Comparison of ENCODE assay signal across 8 cellular contexts in genomic region chr11:62830904-62831519, GRCh38. TPM values are rescaled to one million over a fixed set of nuclear protein-coding genes. Genes with fewer than 3 reads are reported as not detected.
A peak's percentile ranks its signal among the peaks of the same experiment; 100 is the strongest.
DNase-seq lines count a peak whose midpoint lies in the region; ATAC-seq, FAIRE-seq and TF ChIP-seq lines count a peak whose summit lies in the region.

No MANE protein-coding gene starts in this region.

- H3K79me2 ChIP-seq in GM12878 (ENCODE audit: control insufficient read depth, insufficient read depth, low read length), result peaks cover 28% of the 10 kb centered on the region

- peak overlapping the region; percentile 1; the same call in 1 of the 2 replicates for H2AFZ ChIP-seq in GM12878 (ENCODE audit: control insufficient read depth, low read depth, low read length)

- H3K9ac ChIP-seq in GM12878 (ENCODE audit: control insufficient read depth, insufficient read depth, low read length), result peak overlapping the region; percentile 53

- H3K27ac ChIP-seq in GM12878 (ENCODE audit: control insufficient read depth, insufficient read depth) (peak overlapping the region; percentile 84), upper lobe of left lung (peak overlapping the region; percentile 93 to 99 (median 98))

- WGBS in GM12878 (ENCODE audit: insufficient coverage, insufficient replicate concordance, low lambda C conversion rate, missing lambda C conversion rate), result 2% methylated on average over 31 of the region's 33 CpGs
- WGBS in lower leg skin, 2 donors, result 0% methylated on average over 33 of the region's 33 CpGs
- WGBS in upper lobe of left lung, 2 donors, result 1 to 5% methylated on average over 7 to 27 of the region's 33 CpGs

- TF ChIP-seq CTCF in GM12864 (IDR thresholded peaks at IDR 0.05; ENCODE audit: low read depth, low read length, missing control alignments) (no peak), GM12878 (IDR thresholded peaks at IDR 0.05 in 2 of 3, conservative IDR thresholded peaks at IDR 0.05 in 1 of 3; ENCODE audit: control insufficient read depth in 2 of 3, extremely low read depth in 1 of 3, insufficient read depth in 1 of 3, low read depth in 3 of 3, low read length in 3 of 3) (no peak), lower leg skin (IDR thresholded peaks at IDR 0.05) (no peak), upper lobe of left lung (IDR thresholded peaks at IDR 0.05) (no peak)

- RAD21 ChIA-PET in GM12878 (lab: Charles Lee; ENCODE audit: unreplicated experiment), result interaction anchor here (1.3 to 2.1 kb wide), 5 partner anchors 10 to 77 kb away, joined by 3 to 12 read pairs (median 6); partner anchors contain the start of genes NXF1 and ZBTB3

- ATAC-seq in GM12878 (peak; percentile 19), upper lobe of left lung (ENCODE audit: low FRiP score in 2 of 2) (peak in 1 of 2 donors; percentile 0), GM18858 (IDR thresholded peaks at IDR 0.05; ENCODE audit: unreplicated experiment) (no peak)

- CTCF ChIA-PET in GM12878 (lab: Yijun Ruan, JAX), result interaction anchor here (0.9 to 3.3 kb wide), 4 partner anchors 13 to 45 kb away, joined by 3 to 31 read pairs (median 6); partner anchors contain the start of gene TMEM179B

- TF ChIP-seq EP300 in GM12878 (IDR thresholded peaks at IDR 0.05; ENCODE audit: borderline replicate concordance in 1 of 2, control insufficient read depth in 1 of 2, low read depth in 2 of 2, low read length in 2 of 2) (no peak), upper lobe of left lung (IDR thresholded peaks at IDR 0.05) (no peak)

- H3K36me3 ChIP-seq in GM12878 (ENCODE audit: control insufficient read depth in 2 of 2, insufficient read depth in 2 of 2, low read length in 1 of 2) (peaks cover 21 to 23% of the 10 kb centered on the region in 2 experiments), upper lobe of left lung (peaks cover 8 to 65% (median 38%) of the 10 kb centered on the region in 4 donors)

- POLR2A ChIA-PET in GM12878 (lab: Charles Lee), result interaction anchor here (0.5 to 2.9 kb wide), 16 partner anchors 10 to 166 kb away, joined by 3 to 50 read pairs (median 8); partner anchors contain the start of genes C11orf98, CSKMT, HNRNPUL2 and NXF1

- intact Hi-C loops in GM12878 (cut with micrococcal nuclease; ENCODE audit: unreplicated experiment), result loop anchor here (10.0 kb wide), 1 partner anchor 236 kb away; the partner anchor contains the start of gene TUT1
- intact Hi-C loops in lower leg skin (cut with DNase I; ENCODE audit: low total_unique reads), result no loop called here

- H4K20me1 ChIP-seq in GM12878 (ENCODE audit: control insufficient read depth, insufficient read depth), result no peaks in the 10 kb centered on the region

- BruUV-seq in GM12878 (replicated peaks; lab: Mats Ljungman, UMichigan), result no TSS peak

- TF ChIP-seq POLR2A in GM12878 (IDR thresholded peaks at IDR 0.05; ENCODE audit: low read depth, low read length), result no peak
- no peak for TF ChIP-seq POLR2A in lower leg skin (IDR thresholded peaks at IDR 0.05)
- TF ChIP-seq POLR2A in upper lobe of left lung (IDR thresholded peaks at IDR 0.05), result no peak

- TF ChIP-seq RAD21 in GM12878 (IDR thresholded peaks at IDR 0.05; ENCODE audit: insufficient read depth, low read depth, low read length), result no peak

- H3K9me3 ChIP-seq in GM12878 (replicated peaks; ENCODE audit: control insufficient read depth, insufficient read depth, low read length) (no peaks in the 10 kb centered on the region), upper lobe of left lung (no peaks in the 10 kb centered on the region)

- H3K27me3 ChIP-seq in GM12878 (replicated peaks in 1 of 2; ENCODE audit: control insufficient read depth in 2 of 2, insufficient read depth in 2 of 2, low read length in 1 of 2) (no peaks in the 10 kb centered on the region), upper lobe of left lung (no peaks in the 10 kb centered on the region)

- H3K4me2 ChIP-seq in GM12878 (ENCODE audit: control insufficient read depth, insufficient read depth), result peak overlapping the region; percentile 86

- H3K4me1 ChIP-seq in GM12878 (ENCODE audit: control insufficient read depth, insufficient read depth, low read length) (peaks cover 8% of the 10 kb centered on the region), upper lobe of left lung (peaks cover 31 to 38% (median 36%) of the 10 kb centered on the region in 4 donors)

- peak overlapping the region; percentile 85 for H3K4me3 ChIP-seq in GM12864 (ENCODE audit: low read depth, low read length)
- peak overlapping the region; percentile 99 for H3K4me3 ChIP-seq in GM12878
- H3K4me3 ChIP-seq in lower leg skin (ENCODE audit: low read depth, poor library complexity, severe bottlenecking), result peak overlapping the region; percentile 88
- peak overlapping the region; percentile 70 to 95 (median 81) for H3K4me3 ChIP-seq in upper lobe of left lung

- in situ Hi-C loops in GM12878 (cut with MboI), result no loop called here

- no peak for DNase-seq in GM12864 (ENCODE audit: low read depth)
- DNase-seq in HuH-7 (ENCODE audit: low spot score), result peak; percentile 23
- no peak for DNase-seq in GM12878 (ENCODE audit: low read depth, low spot score)
- DNase-seq in lower leg skin (ENCODE audit: low spot score in 2 of 2), result no peak
- DNase-seq in upper lobe of left lung, result peak in 1 of 2 donors; percentile 88
- no peak for DNase-seq in T-helper 9 cell
- no peak for DNase-seq in epidermal melanocyte (ENCODE audit: insufficient read length, low spot score)

- FAIRE-seq in GM12878 (lab: Jason Lieb, UNC), result no peak

- SMC1A ChIA-PET in GM12878 (lab: Charles Lee; ENCODE audit: uncharacterized antibody, unreplicated experiment), result interaction anchor here (0.9 to 1.9 kb wide), 6 partner anchors 10 to 78 kb away, joined by 3 to 7 read pairs (median 4); no protein-coding TSS in a partner anchor

RNA-seq across cellular contexts. Expression of gene STX5, which starts 0.8 kb away (rescaled TPM):
- 28.8 and 33.0 TPM in 2 replicates for total RNA-seq in GM12878 (2013; cell fraction: nucleolus; rRNA removed)
- total RNA-seq in GM12878 (2014; rRNA removed) (32.3 and 35.4 TPM in 2 replicates), GM12878 (2014; rRNA removed; fragmentation: Illumina TruSeq; extraction: Trizol) (23.5 and 24.8 TPM in 2 replicates), GM12878 (2021) (28.6 and 33.5 TPM in 2 replicates), lower leg skin (10 to 100 TPM; 30.0 to 47.4 (median 38.4) TPM), upper lobe of left lung (10 to 100 TPM; 25.3 to 53.8 (median 44.9) TPM)
- 19.9 TPM for polyA plus RNA-seq in GM12878 (2011; ENCODE audit: low read depth)
- polyA plus RNA-seq in GM12878 (2011; rRNA removed) (22.1 and 30.0 TPM in 2 replicates), GM12878 (2014; fragmentation: Illumina TruSeq; extraction: Trizol) (25.0 and 30.7 TPM in 2 replicates), GM12878 (2014; fragmentation: Nextera tagmentation; extraction: Ambion mirVana) (1 to 10 TPM; 3.8 to 4.5 TPM), GM12878 (2014; rRNA removed) (31.1 and 32.8 TPM in 2 replicates), GM12878 (2016; fragmentation: Nextera tagmentation; extraction: Ambion mirVana) (10 to 100 TPM; 21.6 to 21.9 TPM)
- 38.2 and 43.3 TPM in 2 replicates for polyA plus RNA-seq in GM12878 (2011; cell fraction: cytosol; rRNA removed)
- 29.4 and 36.1 TPM in 2 replicates for polyA plus RNA-seq in GM12878 (2011; cell fraction: nucleus; rRNA removed)
- 34.5 and 35.2 TPM in 2 replicates for polyA plus RNA-seq in GM12878 (2012)
- 45.3 and 57.3 TPM in 2 replicates for polyA minus RNA-seq in GM12878 (2011; rRNA and poly(A)+ RNA removed)
- polyA minus RNA-seq in GM12878 (2011; cell fraction: cytosol; rRNA and poly(A)+ RNA removed), result 9.8 and 11.3 TPM in 2 replicates
- 15.1 and 16.0 TPM in 2 replicates for polyA minus RNA-seq in GM12878 (2011; cell fraction: nucleus; rRNA and poly(A)+ RNA removed)

RNA-seq across cellular contexts. Expression of gene TEX54, which starts 1.6 kb away (rescaled TPM):
- total RNA-seq in GM12878 (2013; cell fraction: nucleolus; rRNA removed), result not detected in 2 replicates
- total RNA-seq in GM12878 (2014; rRNA removed) (0.68 TPM in 1 of 2 replicates, not detected in the other), GM12878 (2014; rRNA removed; fragmentation: Illumina TruSeq; extraction: Trizol) (not detected in 2 replicates), GM12878 (2021) (not detected in 2 replicates), lower leg skin (not detected), upper lobe of left lung (not detected)
- polyA plus RNA-seq in GM12878 (2011; ENCODE audit: low read depth), result not detected
- polyA plus RNA-seq in GM12878 (2011; rRNA removed) (not detected in 2 replicates), GM12878 (2014; fragmentation: Illumina TruSeq; extraction: Trizol) (not detected in 2 replicates), GM12878 (2014; fragmentation: Nextera tagmentation; extraction: Ambion mirVana) (not detected), GM12878 (2014; rRNA removed) (not detected in 2 replicates), GM12878 (2016; fragmentation: Nextera tagmentation; extraction: Ambion mirVana) (under 1 TPM; 0.38 to 0.51 TPM)
- polyA plus RNA-seq in GM12878 (2011; cell fraction: cytosol; rRNA removed), result not detected in 2 replicates
- polyA plus RNA-seq in GM12878 (2011; cell fraction: nucleus; rRNA removed), result 0.48 TPM in 1 of 2 replicates, not detected in the other
- polyA plus RNA-seq in GM12878 (2012), result 0.58 TPM in 1 of 2 replicates, not detected in the other
- not detected in 2 replicates for polyA minus RNA-seq in GM12878 (2011; rRNA and poly(A)+ RNA removed)
- polyA minus RNA-seq in GM12878 (2011; cell fraction: cytosol; rRNA and poly(A)+ RNA removed), result not detected in 2 replicates
- 1.1 TPM in 1 of 2 replicates, not detected in the other for polyA minus RNA-seq in GM12878 (2011; cell fraction: nucleus; rRNA and poly(A)+ RNA removed)

RNA-seq across cellular contexts. Expression of gene WDR74, which starts 8.4 kb away (rescaled TPM):
- total RNA-seq in GM12878 (2013; cell fraction: nucleolus; rRNA removed), result 62.3 and 66.4 TPM in 2 replicates
- total RNA-seq in GM12878 (2014; rRNA removed) (101 and 103 TPM in 2 replicates), GM12878 (2014; rRNA removed; fragmentation: Illumina TruSeq; extraction: Trizol) (54.4 and 58.0 TPM in 2 replicates), GM12878 (2021) (63.8 and 72.3 TPM in 2 replicates), lower leg skin (10 to 100 TPM; 49.7 to 93.8 (median 64.3) TPM), upper lobe of left lung (10 to 100 TPM; 31.5 to 56.6 (median 50.4) TPM)
- 38.3 TPM for polyA plus RNA-seq in GM12878 (2011; ENCODE audit: low read depth)
- polyA plus RNA-seq in GM12878 (2011; rRNA removed) (36.2 and 54.3 TPM in 2 replicates), GM12878 (2014; fragmentation: Illumina TruSeq; extraction: Trizol) (34.5 and 54.3 TPM in 2 replicates), GM12878 (2014; fragmentation: Nextera tagmentation; extraction: Ambion mirVana) (10 to 100 TPM; 18.2 to 54.5 TPM), GM12878 (2014; rRNA removed) (86.6 and 99.0 TPM in 2 replicates), GM12878 (2016; fragmentation: Nextera tagmentation; extraction: Ambion mirVana) (10 to 100 TPM; 63.4 to 74.4 TPM)
- polyA plus RNA-seq in GM12878 (2011; cell fraction: cytosol; rRNA removed), result 69.3 and 90.8 TPM in 2 replicates
- 163 and 166 TPM in 2 replicates for polyA plus RNA-seq in GM12878 (2011; cell fraction: nucleus; rRNA removed)
- polyA plus RNA-seq in GM12878 (2012), result 51.9 and 71.4 TPM in 2 replicates
- 68.5 and 73.3 TPM in 2 replicates for polyA minus RNA-seq in GM12878 (2011; rRNA and poly(A)+ RNA removed)
- polyA minus RNA-seq in GM12878 (2011; cell fraction: cytosol; rRNA and poly(A)+ RNA removed), result 33.9 and 55.1 TPM in 2 replicates
- 141 and 157 TPM in 2 replicates for polyA minus RNA-seq in GM12878 (2011; cell fraction: nucleus; rRNA and poly(A)+ RNA removed)

RNA-seq across cellular contexts. Expression of gene NXF1, which starts 25.8 kb away (rescaled TPM):
- total RNA-seq in GM12878 (2013; cell fraction: nucleolus; rRNA removed), result 67.4 and 78.6 TPM in 2 replicates
- 30.6 and 31.8 TPM in 2 replicates for total RNA-seq in GM12878 (2014; rRNA removed)
- 22.4 and 28.0 TPM in 2 replicates for total RNA-seq in GM12878 (2014; rRNA removed; fragmentation: Illumina TruSeq; extraction: Trizol)
- 51.8 and 56.2 TPM in 2 replicates for total RNA-seq in GM12878 (2021)
- polyA plus RNA-seq in GM12878 (2011; ENCODE audit: low read depth), result 42.2 TPM
- polyA plus RNA-seq in GM12878 (2011; rRNA removed), result 8.9 and 20.7 TPM in 2 replicates
- 40.7 and 50.6 TPM in 2 replicates for polyA plus RNA-seq in GM12878 (2011; cell fraction: cytosol; rRNA removed)
- 196 and 244 TPM in 2 replicates for polyA plus RNA-seq in GM12878 (2011; cell fraction: nucleus; rRNA removed)
- polyA plus RNA-seq in GM12878 (2012), result 49.3 and 62.3 TPM in 2 replicates
- 74.9 and 84.9 TPM in 2 replicates for polyA plus RNA-seq in GM12878 (2014; fragmentation: Illumina TruSeq; extraction: Trizol)
- polyA plus RNA-seq in GM12878 (2014; fragmentation: Nextera tagmentation; extraction: Ambion mirVana), result 10 to 100 TPM; 23.4 to 37.5 TPM
- 43.7 and 64.1 TPM in 2 replicates for polyA plus RNA-seq in GM12878 (2014; rRNA removed)
- 10 to 100 TPM; 71.7 to 75.5 TPM for polyA plus RNA-seq in GM12878 (2016; fragmentation: Nextera tagmentation; extraction: Ambion mirVana)
- polyA minus RNA-seq in GM12878 (2011; rRNA and poly(A)+ RNA removed), result 21.9 and 22.9 TPM in 2 replicates
- 13.2 and 14.7 TPM in 2 replicates for polyA minus RNA-seq in GM12878 (2011; cell fraction: cytosol; rRNA and poly(A)+ RNA removed)
- 26.2 and 37.8 TPM in 2 replicates for polyA minus RNA-seq in GM12878 (2011; cell fraction: nucleus; rRNA and poly(A)+ RNA removed)
- total RNA-seq in lower leg skin, result 100 to 1,000 TPM in 1 of 4 donors, 10 to 100 TPM in 3; 56.6 to 114 (median 79.6) TPM
- total RNA-seq in upper lobe of left lung, result 100 to 1,000 TPM in 1 of 6 donors, 10 to 100 TPM in 5; 56.1 to 215 (median 81.2) TPM

RNA-seq across cellular contexts. Expression of gene TMEM223, which starts 39.2 kb away (rescaled TPM):
- total RNA-seq in GM12878 (2013; cell fraction: nucleolus; rRNA removed), result 12.7 and 15.3 TPM in 2 replicates
- total RNA-seq in GM12878 (2014; rRNA removed), result 21.4 and 25.0 TPM in 2 replicates
- 11.7 and 12.3 TPM in 2 replicates for total RNA-seq in GM12878 (2014; rRNA removed; fragmentation: Illumina TruSeq; extraction: Trizol)
- 15.3 and 16.4 TPM in 2 replicates for total RNA-seq in GM12878 (2021)
- polyA plus RNA-seq in GM12878 (2011; ENCODE audit: low read depth), result 3.3 TPM
- polyA plus RNA-seq in GM12878 (2011; rRNA removed), result 7.2 and 9.9 TPM in 2 replicates
- polyA plus RNA-seq in GM12878 (2011; cell fraction: cytosol; rRNA removed), result 10.3 and 16.5 TPM in 2 replicates
- polyA plus RNA-seq in GM12878 (2011; cell fraction: nucleus; rRNA removed), result 8.4 and 9.0 TPM in 2 replicates
- 10.0 and 13.6 TPM in 2 replicates for polyA plus RNA-seq in GM12878 (2012)
- polyA plus RNA-seq in GM12878 (2014; fragmentation: Illumina TruSeq; extraction: Trizol), result 9.5 and 11.1 TPM in 2 replicates
- 10 to 100 TPM in 1 of 2 experiments, 1 to 10 TPM in 1; 5.3 to 10.5 TPM for polyA plus RNA-seq in GM12878 (2014; fragmentation: Nextera tagmentation; extraction: Ambion mirVana)
- polyA plus RNA-seq in GM12878 (2014; rRNA removed), result 24.7 and 27.0 TPM in 2 replicates
- polyA plus RNA-seq in GM12878 (2016; fragmentation: Nextera tagmentation; extraction: Ambion mirVana), result 10 to 100 TPM; 32.7 to 33.2 TPM
- 5.6 and 9.3 TPM in 2 replicates for polyA minus RNA-seq in GM12878 (2011; rRNA and poly(A)+ RNA removed)
- polyA minus RNA-seq in GM12878 (2011; cell fraction: cytosol; rRNA and poly(A)+ RNA removed), result 3.5 and 4.9 TPM in 2 replicates
- polyA minus RNA-seq in GM12878 (2011; cell fraction: nucleus; rRNA and poly(A)+ RNA removed), result 10.9 and 17.3 TPM in 2 replicates
- total RNA-seq in lower leg skin, result 10 to 100 TPM; 12.9 to 41.4 (median 21.0) TPM
- total RNA-seq in upper lobe of left lung, result 10 to 100 TPM; 11.3 to 28.7 (median 15.4) TPM
